23 cellular contexts compared by ENCODE assay signal in the genomic region with DNA sequence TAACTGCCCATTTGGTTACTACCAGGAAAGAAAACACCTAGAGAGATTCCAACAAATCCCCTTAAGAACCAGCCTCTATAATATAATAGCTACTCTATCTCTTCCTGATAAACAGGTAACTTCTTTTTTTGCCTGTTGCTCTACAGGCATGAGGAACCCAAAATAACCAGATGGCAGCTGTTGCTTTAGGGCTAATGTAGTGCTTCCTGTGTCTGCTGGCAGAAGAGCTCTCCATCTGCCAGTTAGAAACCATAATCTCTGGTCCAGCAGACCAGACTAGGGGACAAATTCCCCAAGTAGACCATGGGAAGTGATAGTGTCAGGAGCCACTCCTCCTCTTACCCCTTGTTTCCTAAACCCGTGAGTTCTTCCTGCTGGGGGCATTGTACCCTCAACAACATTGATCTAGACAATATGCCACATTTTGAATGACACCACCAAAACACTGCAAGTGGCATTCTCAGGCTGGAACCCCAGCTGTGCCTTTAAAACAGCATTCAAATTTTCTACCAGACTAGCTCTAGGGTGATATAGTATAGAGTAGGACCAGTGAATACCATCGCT.
A peak's percentile ranks its signal among the peaks of the same experiment; 100 is the strongest.
DNase-seq lines count a peak whose midpoint lies in the region; ATAC-seq and TF ChIP-seq lines count a peak whose summit lies in the region.
"Had no signal": no experiment of that assay in that cellular context is flagged by ENCODE, and none has a peak within 500 bp of the region (broad histone marks: within the 10 kb centered on the region; RNA-seq: fewer than 3 reads in every experiment).

No MANE protein-coding gene starts in this region.

- H3K9me3 ChIP-seq in WERI-Rb-1 (ENCODE audit: severe bottlenecking) (no peaks in the 10 kb centered on the region), thymus (ENCODE audit: control insufficient read depth) (no peaks in the 10 kb centered on the region)
- H3K9me3 ChIP-seq: thyroid gland had no signal

- peak; percentile 7 for DNase-seq in DMS153 (lab: John Stamatoyannopoulos, UW)
- DNase-seq in DMS153 treated with DMSO at 0.1 percent for 48 hours (lab: John Stamatoyannopoulos, UW; ENCODE audit: unreplicated experiment) = no peak
- DNase-seq in NCI-H2171 treated with DMSO at 0.1 percent for 48 hours (lab: John Stamatoyannopoulos, UW) = peak; percentile 84
- DNase-seq in WERI-Rb-1 = peak; percentile 10
- DNase-seq in activated CD4-positive, alpha-beta T cell treated with anti-CD3 and anti-CD28 coated beads, Interleukin-2, amount 50 U/mL, for 48 hours = no peak
- DNase-seq: 8988T; activated CD4-positive, CD25-positive, alpha-beta regulatory T cell treated with anti-CD3 and anti-CD28 coated beads, Interleukin-2, amount 50 U/mL, for 72 hours; activated T-cell treated with anti-CD3 and anti-CD28 coated beads, Interleukin-2, amount 50 U/mL, for 24 hours; brain microvascular endothelial cell; cortex of kidney; kidney; NCI-H2029; RPMI8226; stimulated activated CD4-positive, alpha-beta T cell treated with anti-CD3 and anti-CD28 coated beads, Interleukin-4, amount 100 ng/mL, for 24 hours; stimulated activated naive CD8-positive, alpha-beta T cell treated with anti-CD3 and anti-CD28 coated beads, Interleukin-15, Interleukin-2, amounts not matched to agents 100 U/mL and 50 U/mL, for 24 hours; T1000; thyroid gland had no signal

- H3K4me3 ChIP-seq in WERI-Rb-1 (ENCODE audit: low read depth, low read length) (no peak overlapping the region), thymus (ENCODE audit: low read length) (no peak overlapping the region)
- H3K4me3 ChIP-seq: K562, lung, SK-N-MC, thyroid gland had no signal

- no peak for ATAC-seq in HG03139 (IDR thresholded peaks at IDR 0.05; ENCODE audit: unreplicated experiment)
- no peak for ATAC-seq in HG02763 (IDR thresholded peaks at IDR 0.05; ENCODE audit: unreplicated experiment)
- ATAC-seq: K562; stimulated activated naive CD8-positive, alpha-beta T cell treated with anti-CD3 and anti-CD28 coated beads, Interleukin-15, Interleukin-2, amounts not matched to agents 100 U/mL and 50 U/mL, for 24 hours had no signal

- WGBS in thymus = 49% methylated on average over 2 of the region's 2 CpGs

- TF ChIP-seq CTCF in WERI-Rb-1 (IDR thresholded peaks at IDR 0.05; ENCODE audit: low read depth, low read length) = no peak

- H3K4me1 ChIP-seq in thymus (ENCODE audit: control insufficient read depth, insufficient read depth, low read length) = peaks cover 24% of the 10 kb centered on the region
- H3K4me1 ChIP-seq: thyroid gland had no signal

- no peaks in the 10 kb centered on the region for H3K36me3 ChIP-seq in WERI-Rb-1
- no peaks in the 10 kb centered on the region for H3K36me3 ChIP-seq in thymus (ENCODE audit: control insufficient read depth, insufficient read depth)
- H3K36me3 ChIP-seq: brain microvascular endothelial cell, thyroid gland had no signal

- H3K27ac ChIP-seq in WERI-Rb-1 (no peak overlapping the region), thymus (ENCODE audit: low read depth) (peak overlapping the region; percentile 39)
- H3K27ac ChIP-seq: brain microvascular endothelial cell, SK-N-MC, thyroid gland had no signal

- H3K27me3 ChIP-seq in WERI-Rb-1 (ENCODE audit: insufficient read depth, low read depth, severe bottlenecking) (no peaks in the 10 kb centered on the region), thymus (ENCODE audit: control insufficient read depth, insufficient read depth) (no peaks in the 10 kb centered on the region)
- H3K27me3 ChIP-seq: brain microvascular endothelial cell, thyroid gland had no signal

Comparison
In these comparisons a context has a peak if more than half of its experiments do, and no peak if none do; other contexts are left out.
1. DNase-seq: peak in DMS153 (single experiment), NCI-H2171 treated with DMSO at 0.1 percent for 48 hours (single experiment) and WERI-Rb-1 (single experiment); none in DMS153 treated with DMSO at 0.1 percent for 48 hours (single experiment) and activated CD4-positive, alpha-beta T cell treated with anti-CD3 and anti-CD28 coated beads, Interleukin-2, amount 50 U/mL, for 48 hours (0 of 2).